Comparison of ENCODE assay signal across 9 cellular contexts in genomic region chrX:41337140-41337539, GRCh38. TPM values are rescaled to one million over a fixed set of nuclear protein-coding genes. Genes with fewer than 3 reads are reported as not detected.
DNase-seq lines count a peak whose midpoint lies in the region; ATAC-seq and TF ChIP-seq lines count a peak whose summit lies in the region.
"Had no signal": no experiment of that assay in that cellular context is flagged by ENCODE, and none has a peak within 500 bp of the region (broad histone marks: within the 10 kb centered on the region; RNA-seq: fewer than 3 reads in every experiment).

No MANE protein-coding gene starts in this region.

- H3K4me1 ChIP-seq in stomach smooth muscle (ENCODE audit: control insufficient read depth, insufficient read depth, low read length): peaks cover 30% of the 10 kb centered on the region

- H3K4me3 ChIP-seq in iPS-18c (ENCODE audit: insufficient read depth, low read depth, low read length) (peak overlapping the region; percentile 16; the same call in 1 of the 2 replicates), stomach smooth muscle (ENCODE audit: low read length in 2 of 2) (peak overlapping the region; percentile 86 to 98), WERI-Rb-1 (ENCODE audit: low read depth, low read length) (no peak overlapping the region)

- H3K9ac ChIP-seq in stomach smooth muscle (ENCODE audit: low read length in 2 of 2): peak overlapping the region in 1 of 2 donors; percentile 22

- H3K4me1 Mint-ChIP-seq in activated CD4-positive, alpha-beta T cell treated with anti-CD3 and anti-CD28 coated beads, Interleukin-2, amount 10 ng/mL, durations not matched to agents 24 days and 14 days: peaks cover 24% of the 10 kb centered on the region
- peaks cover 6% of the 10 kb centered on the region for H3K4me1 Mint-ChIP-seq in activated T-helper 17 cell treated with anti-CD3 and anti-CD28 coated beads, Interleukin-2, amount 50 U/mL, for 72 hours

- no peak overlapping the region for H3K27ac ChIP-seq in stomach smooth muscle (ENCODE audit: low read length)
- H3K27ac ChIP-seq in WERI-Rb-1: no peak overlapping the region
- H3K27ac ChIP-seq: epithelial cell of prostate had no signal

- DNase-seq in activated CD4-positive, alpha-beta T cell treated with anti-CD3 and anti-CD28 coated beads, Interleukin-2, amount 10 ng/mL, durations not matched to agents 24 days and 14 days: peak; percentile 56
- DNase-seq in activated CD4-positive, alpha-beta T cell treated with anti-CD3 and anti-CD28 coated beads, Interleukin-2, amount 50 U/mL, for 4 hours: no peak
- no peak for DNase-seq in HCEC 1CT
- DNase-seq in WERI-Rb-1: no peak
- no peak for DNase-seq in SKM-1 (lab: John Stamatoyannopoulos, UW; ENCODE audit: unreplicated experiment)

- peaks cover 60% of the 10 kb centered on the region for H3K36me3 Mint-ChIP-seq in activated CD4-positive, alpha-beta T cell treated with anti-CD3 and anti-CD28 coated beads, Interleukin-2, amount 10 ng/mL, durations not matched to agents 24 days and 14 days (ENCODE audit: low read depth)
- H3K36me3 Mint-ChIP-seq in activated T-helper 17 cell treated with anti-CD3 and anti-CD28 coated beads, Interleukin-2, amount 50 U/mL, for 72 hours (ENCODE audit: low read depth): peaks cover 90% of the 10 kb centered on the region

- TF ChIP-seq CTCF in WERI-Rb-1 (IDR thresholded peaks at IDR 0.05; ENCODE audit: low read depth, low read length): no peak

- H3K27me3 ChIP-seq in stomach smooth muscle (ENCODE audit: control insufficient read depth in 1 of 2, insufficient read depth in 2 of 2, low read length in 2 of 2) (no peaks in the 10 kb centered on the region), WERI-Rb-1 (ENCODE audit: insufficient read depth, low read depth, severe bottlenecking) (no peaks in the 10 kb centered on the region)

- H3K4me3 Mint-ChIP-seq in activated CD4-positive, alpha-beta T cell treated with anti-CD3 and anti-CD28 coated beads, Interleukin-2, amount 10 ng/mL, durations not matched to agents 24 days and 14 days: peak overlapping the region; percentile 98
- peak overlapping the region; percentile 95 for H3K4me3 Mint-ChIP-seq in activated T-helper 17 cell treated with anti-CD3 and anti-CD28 coated beads, Interleukin-2, amount 50 U/mL, for 72 hours

- H3K36me3 ChIP-seq in stomach smooth muscle (ENCODE audit: control insufficient read depth in 2 of 2, insufficient read depth in 2 of 2, low read length in 2 of 2): peaks cover 6 to 18% of the 10 kb centered on the region in 2 donors
- H3K36me3 ChIP-seq in WERI-Rb-1: peaks cover 68% of the 10 kb centered on the region

- H3K9me3 ChIP-seq in iPS-18c (ENCODE audit: control insufficient read depth, insufficient read depth, low read length) (peaks cover 2% of the 10 kb centered on the region), stomach smooth muscle (ENCODE audit: control insufficient read depth in 2 of 2, low read length in 2 of 2) (no peaks in the 10 kb centered on the region), WERI-Rb-1 (ENCODE audit: severe bottlenecking) (no peaks in the 10 kb centered on the region)

- peak overlapping the region; percentile 65 for H3K27ac Mint-ChIP-seq in activated CD4-positive, alpha-beta T cell treated with anti-CD3 and anti-CD28 coated beads, Interleukin-2, amount 10 ng/mL, durations not matched to agents 24 days and 14 days
- peak overlapping the region; percentile 36 for H3K27ac Mint-ChIP-seq in activated T-helper 17 cell treated with anti-CD3 and anti-CD28 coated beads, Interleukin-2, amount 50 U/mL, for 72 hours

- no peak for ATAC-seq in activated T-helper 17 cell treated with anti-CD3 and anti-CD28 coated beads, Interleukin-2, amount 50 U/mL, for 72 hours (replicated peaks)

- intact Hi-C loops in activated CD4-positive, alpha-beta T cell treated with anti-CD3 and anti-CD28 coated beads, Interleukin-2, amount 10 ng/mL, durations not matched to agents 24 days and 14 days (cut with micrococcal nuclease): no loop called here

- H3K27me3 Mint-ChIP-seq in activated CD4-positive, alpha-beta T cell treated with anti-CD3 and anti-CD28 coated beads, Interleukin-2, amount 10 ng/mL, durations not matched to agents 24 days and 14 days: no peaks in the 10 kb centered on the region
- no peaks in the 10 kb centered on the region for H3K27me3 Mint-ChIP-seq in activated T-helper 17 cell treated with anti-CD3 and anti-CD28 coated beads, Interleukin-2, amount 50 U/mL, for 72 hours

- no peaks in the 10 kb centered on the region for H3K9me3 Mint-ChIP-seq in activated CD4-positive, alpha-beta T cell treated with anti-CD3 and anti-CD28 coated beads, Interleukin-2, amount 10 ng/mL, durations not matched to agents 24 days and 14 days
- H3K9me3 Mint-ChIP-seq in activated T-helper 17 cell treated with anti-CD3 and anti-CD28 coated beads, Interleukin-2, amount 50 U/mL, for 72 hours: no peaks in the 10 kb centered on the region

RNA-seq across cellular contexts. Expression of gene DDX3X, which starts 3.2 kb away (rescaled TPM):
- 307 and 313 TPM in 2 replicates for total RNA-seq in activated CD4-positive, alpha-beta T cell treated with anti-CD3 and anti-CD28 coated beads, Interleukin-2, amount 10 ng/mL, durations not matched to agents 24 days and 14 days
- 100 to 1,000 TPM; 226 to 303 TPM for total RNA-seq in activated T-helper 17 cell treated with anti-CD3 and anti-CD28 coated beads, Interleukin-2, amount 50 U/mL, for 72 hours
